12 cellular contexts compared by ENCODE assay signal in the genomic region with DNA sequence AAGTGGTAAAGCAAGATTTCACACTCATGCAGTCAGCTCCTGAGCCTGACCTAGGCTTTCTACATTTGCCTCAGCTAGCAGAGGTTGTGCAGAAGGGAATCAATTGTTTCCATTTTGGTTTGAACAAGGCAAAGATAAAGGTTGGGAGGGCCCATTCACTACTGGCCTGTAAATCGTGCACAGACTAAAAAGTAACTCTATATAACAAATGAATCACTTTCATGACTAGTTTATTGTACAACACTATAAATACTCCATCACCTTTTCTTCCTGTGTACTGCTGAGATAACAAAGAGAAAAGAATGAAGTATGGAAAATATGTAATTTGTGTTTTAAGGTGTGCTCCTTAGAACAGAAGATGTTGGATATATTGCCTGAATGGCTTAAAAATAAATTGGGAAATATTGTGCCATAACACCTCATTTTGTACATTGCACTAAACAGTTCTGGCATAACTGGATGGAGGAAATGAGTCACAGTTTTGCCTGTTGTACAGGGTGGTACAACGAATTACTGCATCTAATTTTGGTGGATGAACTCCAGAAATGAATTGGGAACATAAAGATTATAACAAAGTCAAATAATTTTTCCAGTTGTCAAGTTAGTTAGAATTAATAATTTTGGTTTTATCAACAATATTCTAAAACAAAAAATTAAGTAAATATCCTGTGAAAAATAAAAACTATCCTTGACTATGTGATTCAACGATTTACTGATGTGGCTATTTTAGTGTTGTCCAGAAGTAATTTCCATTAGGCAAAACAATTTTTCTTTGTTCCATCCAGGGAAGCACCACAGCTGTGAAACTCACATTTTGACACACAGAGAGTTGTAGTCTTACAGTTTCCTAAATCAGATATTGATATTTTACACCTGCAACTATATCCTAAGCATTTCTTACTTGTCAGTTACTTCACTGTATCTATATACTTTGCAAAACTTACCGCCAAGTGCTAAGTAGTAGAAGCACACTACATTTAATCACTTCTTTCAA. TPM values are rescaled to one million over a fixed set of nuclear protein-coding genes. Genes with fewer than 3 reads are reported as not detected.
DNase-seq lines count a peak whose midpoint lies in the region; ATAC-seq and TF ChIP-seq lines count a peak whose summit lies in the region.
"Had no signal": no experiment of that assay in that cellular context is flagged by ENCODE, and none has a peak within 500 bp of the region (broad histone marks: within the 10 kb centered on the region; RNA-seq: fewer than 3 reads in every experiment).

No MANE protein-coding gene starts in this region.

- H3K36me3 ChIP-seq in SK-N-SH (replicated peaks in 1 of 2; ENCODE audit: control insufficient read depth in 1 of 2, insufficient read depth in 2 of 2, low read length in 1 of 2), result peaks cover 5 to 20% of the 10 kb centered on the region in 2 experiments
- H3K36me3 ChIP-seq in fibroblast of lung (ENCODE audit: control insufficient read depth, insufficient read depth, low read length), result peaks cover 6% of the 10 kb centered on the region
- H3K36me3 ChIP-seq in rectal smooth muscle tissue (ENCODE audit: control insufficient read depth, insufficient read depth, low read length), result no peaks in the 10 kb centered on the region

- H3K4me3 ChIP-seq in SK-N-SH (ENCODE audit: low read depth in 2 of 2, low read length in 1 of 2), result no peak overlapping the region
- no peak overlapping the region for H3K4me3 ChIP-seq in fibroblast of lung (replicated peaks in 1 of 4; ENCODE audit: control extremely low read depth in 1 of 4, insufficient read depth in 1 of 4, low read depth in 3 of 4, low read length in 4 of 4)
- H3K4me3 ChIP-seq in rectal smooth muscle tissue (ENCODE audit: low read length), result no peak overlapping the region

- H3K4me1 ChIP-seq in SK-N-SH (ENCODE audit: control insufficient read depth in 1 of 2, insufficient read depth in 2 of 2, low read depth in 1 of 2, low read length in 1 of 2) (peaks cover 19 to 22% of the 10 kb centered on the region in 2 experiments), fibroblast of lung (ENCODE audit: control insufficient read depth, extremely low read depth, insufficient read depth, low read length) (peaks cover 9% of the 10 kb centered on the region), rectal smooth muscle tissue (ENCODE audit: control insufficient read depth, insufficient read depth, low read length) (peaks cover 14% of the 10 kb centered on the region)

- peak; percentile 65 for DNase-seq in EL
- no peak for DNase-seq in SK-N-SH
- peak; percentile 84 to 89 for DNase-seq in fibroblast of lung (ENCODE audit: low read depth in 2 of 2)
- DNase-seq in DMS 273 treated with DMSO at 0.1 percent for 48 hours (lab: John Stamatoyannopoulos, UW), result no peak
- no peak for DNase-seq in WTC11 (ENCODE audit: low spot score)
- no peak for DNase-seq in GM13977 (ENCODE audit: low spot score)
- no peak for DNase-seq in T-helper 17 cell
- DNase-seq: stimulated activated CD4-positive, alpha-beta T cell treated with anti-CD3 and anti-CD28 coated beads, Interleukin-4, amount 100 ng/mL, for 1 hour; trophoblast cell had no signal

- peak overlapping the region; percentile 4; the same call in 1 of the 2 replicates for H2AFZ ChIP-seq in SK-N-SH (ENCODE audit: low read depth)
- H2AFZ ChIP-seq in fibroblast of lung (ENCODE audit: low read length), result no peak overlapping the region

- CTCF ChIA-PET in SK-N-SH (lab: Yijun Ruan, JAX), result interaction anchor here (1.3 kb wide), 1 partner anchor 10 kb away, joined by 3 read pairs; no protein-coding TSS in a partner anchor
- CTCF ChIA-PET in WTC11 (lab: Charles Lee), result interaction anchor here (1.2 kb wide), 1 partner anchor 18 kb away, joined by 4 read pairs; a partner anchor contains a TSS

- ATAC-seq in WTC11 (no peak), T-helper 17 cell (no peak)
- ATAC-seq: activated CD4-positive, CD25-positive, alpha-beta regulatory T cell treated with anti-CD3 and anti-CD28 coated beads, Interleukin-2, amount 50 U/mL, for 24 hours had no signal

- in situ Hi-C loops in GM13977 (cut with MboI; ENCODE audit: low pct_unique_long_range_greater_than_20kb, low sequenced_read_pairs, unreplicated experiment), result no loop called here

- H3K36me3 Mint-ChIP-seq in WTC11, result no peaks in the 10 kb centered on the region
- H3K36me3 Mint-ChIP-seq in T-helper 17 cell (ENCODE audit: low read depth), result no peaks in the 10 kb centered on the region
- H3K36me3 Mint-ChIP-seq: activated naive CD4-positive, alpha-beta T cell treated with anti-CD3 and anti-CD28 coated beads, Interleukin-2, amount 50 U/mL, for 24 hours had no signal

- TF ChIP-seq RAD21 in SK-N-SH (IDR thresholded peaks at IDR 0.05; ENCODE audit: low read length), result no peak

- no peaks in the 10 kb centered on the region for H4K20me1 ChIP-seq in SK-N-SH (ENCODE audit: insufficient read depth)
- no peaks in the 10 kb centered on the region for H4K20me1 ChIP-seq in fibroblast of lung (ENCODE audit: control insufficient read depth, extremely low read depth, insufficient read depth, low read length)

- H3K27ac Mint-ChIP-seq in WTC11, result no peak overlapping the region
- no peak overlapping the region for H3K27ac Mint-ChIP-seq in T-helper 17 cell
- H3K27ac Mint-ChIP-seq: activated naive CD4-positive, alpha-beta T cell treated with anti-CD3 and anti-CD28 coated beads, Interleukin-2, amount 50 U/mL, for 24 hours had no signal

- peaks cover 26% of the 10 kb centered on the region for H3F3A ChIP-seq in SK-N-SH (replicated peaks; ENCODE audit: insufficient read depth)

- H3K27ac ChIP-seq in SK-N-SH (ENCODE audit: low read depth in 2 of 2, low read length in 1 of 2) (peak overlapping the region; percentile 60 to 73; a peak in 3 of 4 replicates), fibroblast of lung (ENCODE audit: insufficient read depth, low read length) (peak overlapping the region; percentile 26), rectal smooth muscle tissue (ENCODE audit: low read depth, low read length) (peak overlapping the region; percentile 48)

- POLR2A ChIA-PET in SK-N-SH (lab: Yijun Ruan, JAX) (no interaction called here), WTC11 (lab: Charles Lee) (no interaction called here)

- H3K4me3 Mint-ChIP-seq in WTC11 (no peak overlapping the region), T-helper 17 cell (no peak overlapping the region)
- H3K4me3 Mint-ChIP-seq: activated naive CD4-positive, alpha-beta T cell treated with anti-CD3 and anti-CD28 coated beads, Interleukin-2, amount 50 U/mL, for 24 hours had no signal

- WGBS in SK-N-SH (ENCODE audit: low lambda C conversion rate), result 35% methylated on average over 4 of the region's 4 CpGs

- H3K79me2 ChIP-seq in SK-N-SH (ENCODE audit: insufficient read depth) (peaks cover 54% of the 10 kb centered on the region; the same call in 1 of the 2 replicates), fibroblast of lung (ENCODE audit: control insufficient read depth, insufficient read depth, low read length) (peaks cover 74% of the 10 kb centered on the region)

- H3K9ac ChIP-seq in SK-N-SH, result peak overlapping the region; percentile 5; the same call in 1 of the 2 replicates
- H3K9ac ChIP-seq in fibroblast of lung (ENCODE audit: insufficient read depth, low read length), result no peak overlapping the region
- no peak overlapping the region for H3K9ac ChIP-seq in rectal smooth muscle tissue (ENCODE audit: low read length)

- peak; percentile 58 to 84; a peak in 3 of 4 replicates for TF ChIP-seq EP300 in SK-N-SH (IDR thresholded peaks at IDR 0.05; ENCODE audit: borderline replicate concordance in 1 of 2, low read depth in 1 of 2, low read length in 1 of 2)

- H3K4me2 ChIP-seq in SK-N-SH (peak overlapping the region; percentile 12), fibroblast of lung (ENCODE audit: extremely low read depth, insufficient read depth, low read length) (peak overlapping the region; percentile 15)

- H3K4me1 Mint-ChIP-seq in WTC11 (peaks cover 9% of the 10 kb centered on the region), T-helper 17 cell (no peaks in the 10 kb centered on the region)
- H3K4me1 Mint-ChIP-seq: activated naive CD4-positive, alpha-beta T cell treated with anti-CD3 and anti-CD28 coated beads, Interleukin-2, amount 50 U/mL, for 24 hours had no signal

- no peaks in the 10 kb centered on the region for H3K9me3 ChIP-seq in SK-N-SH
- H3K9me3 ChIP-seq in fibroblast of lung (ENCODE audit: control insufficient read depth, insufficient read depth, low read depth, low read length), result no peaks in the 10 kb centered on the region
- no peaks in the 10 kb centered on the region for H3K9me3 ChIP-seq in T-helper 17 cell (ENCODE audit: control insufficient read depth, low read length, poor library complexity, severe bottlenecking)

- TF ChIP-seq CTCF in SK-N-SH (IDR thresholded peaks at IDR 0.05) (no peak), fibroblast of lung (conservative IDR thresholded peaks at IDR 0.05 in 1 of 2, IDR thresholded peaks at IDR 0.05 in 1 of 2; ENCODE audit: low read depth in 1 of 2, low read length in 2 of 2) (no peak), WTC11 (IDR thresholded peaks at IDR 0.05) (no peak), GM13977 (IDR thresholded peaks at IDR 0.05; ENCODE audit: extremely low read depth, insufficient read depth, missing control alignments) (no peak)

- no peaks in the 10 kb centered on the region for H3K27me3 ChIP-seq in SK-N-SH (ENCODE audit: insufficient read depth)
- H3K27me3 ChIP-seq in fibroblast of lung (ENCODE audit: control insufficient read depth, insufficient read depth, low read length), result no peaks in the 10 kb centered on the region
- H3K27me3 ChIP-seq in rectal smooth muscle tissue (ENCODE audit: control insufficient read depth, insufficient read depth, low read length), result no peaks in the 10 kb centered on the region

- H3K9me2 ChIP-seq in SK-N-SH, result no peaks in the 10 kb centered on the region

- no peaks in the 10 kb centered on the region for H3K9me3 Mint-ChIP-seq in WTC11
- H3K9me3 Mint-ChIP-seq: activated naive CD4-positive, alpha-beta T cell treated with anti-CD3 and anti-CD28 coated beads, Interleukin-2, amount 50 U/mL, for 24 hours had no signal

- H3K27me3 Mint-ChIP-seq in WTC11 (ENCODE audit: low read depth) (no peaks in the 10 kb centered on the region), T-helper 17 cell (no peaks in the 10 kb centered on the region)
- H3K27me3 Mint-ChIP-seq: activated naive CD4-positive, alpha-beta T cell treated with anti-CD3 and anti-CD28 coated beads, Interleukin-2, amount 50 U/mL, for 24 hours had no signal

TF ChIP-seq in SK-N-SH, 30 proteins besides CTCF, POLR2A, EP300 and RAD21 (continues in another document):
- peak; percentile 93 for TF ChIP-seq JUND (IDR thresholded peaks at IDR 0.05)
- peak; percentile 91 for TF ChIP-seq TCF12 (IDR thresholded peaks at IDR 0.05)

TF ChIP-seq in WTC11, 78 proteins besides CTCF, POLR2A, EP300 and RAD21 (continues in another document):
- TF ChIP-seq SP1 (CRISPR knock-in tag; conservative IDR thresholded peaks at IDR 0.05), result no peak
- no peak for TF ChIP-seq NR3C1 (CRISPR knock-in tag; conservative IDR thresholded peaks at IDR 0.05; ENCODE audit: low read depth)

RNA-seq across cellular contexts. Expression of a gene that starts 18.0 kb away (rescaled TPM):
- polyA plus RNA-seq in SK-N-SH (2012; rRNA removed), result 51.1 and 64.1 TPM in 2 replicates
- 61.6 and 67.3 TPM in 2 replicates for polyA plus RNA-seq in SK-N-SH (2012; cell fraction: cytosol; rRNA removed)
- polyA plus RNA-seq in SK-N-SH (2012; cell fraction: nucleus; rRNA removed), result 66.6 and 76.1 TPM in 2 replicates
- 203 and 310 TPM in 2 replicates for total RNA-seq in fibroblast of lung
- 147 and 322 TPM in 2 replicates for polyA plus RNA-seq in fibroblast of lung
- 71.2 and 161 TPM in 2 replicates for polyA plus RNA-seq in fibroblast of lung (2012)
- polyA minus RNA-seq in fibroblast of lung (ENCODE audit: low replicate concordance), result 94.0 and 126 TPM in 2 replicates
- 1.6 to 3.1 TPM (median 2.1 TPM) in 3 replicates for total RNA-seq in WTC11 (2021)
- total RNA-seq in T-helper 17 cell, result under 1 TPM; 0.26 to 0.62 TPM

Comparison
In these comparisons a context has a peak if more than half of its experiments do, and no peak if none do; other contexts are left out.
1. DNase-seq: peak in EL (single experiment) and fibroblast of lung (2 of 2); none in SK-N-SH (single experiment), DMS 273 treated with DMSO at 0.1 percent for 48 hours (single experiment), WTC11 (single experiment), GM13977 (single experiment) and T-helper 17 cell (0 of 3).
2. RNA of a gene that starts 18.0 kb away (total RNA-seq): 203 to 310 TPM in fibroblast of lung; 1.6 to 3.1 TPM in WTC11 and 0.26 to 0.62 TPM in T-helper 17 cell; every median in the first group is over 10 times any median in the second.
3. Peak in every context shown above with its lines, with median percentiles within 50 percentile points of each other: H3K27ac ChIP-seq.